10 cellular contexts compared by ENCODE assay signal in genomic region chr13:98997738-98998641, GRCh38. TPM values are rescaled to one million over a fixed set of nuclear protein-coding genes. Genes with fewer than 3 reads are reported as not detected.
DNase-seq lines count a peak whose midpoint lies in the region; ATAC-seq and TF ChIP-seq lines count a peak whose summit lies in the region.
"Had no signal": no experiment of that assay in that cellular context is flagged by ENCODE, and none has a peak within 500 bp of the region (broad histone marks: within the 10 kb centered on the region; RNA-seq: fewer than 3 reads in every experiment).

No MANE protein-coding gene starts in this region.

- DNase-seq in GM04504 (ENCODE audit: low read depth) (peak; percentile 49), SW480 (ENCODE audit: low spot score) (peak; percentile 81), kidney epithelial cell (ENCODE audit: low read depth) (peak; percentile 58), NCI-H526 (lab: John Stamatoyannopoulos, UW) (no peak), WTC11 (ENCODE audit: low spot score) (no peak), left lobe of liver (ENCODE audit: low spot score) (no peak), NCI-H1048 (lab: John Stamatoyannopoulos, UW) (no peak)
- DNase-seq: right lobe of liver had no signal

- peaks cover 45% of the 10 kb centered on the region for H3K4me1 Mint-ChIP-seq in WTC11

- H3K9ac ChIP-seq in BLaER1, result no peak overlapping the region

- H3K36me3 ChIP-seq in BLaER1 (no peaks in the 10 kb centered on the region), kidney epithelial cell (ENCODE audit: control insufficient read depth, insufficient read depth, low read length) (no peaks in the 10 kb centered on the region)
- H3K36me3 ChIP-seq: right lobe of liver had no signal

- H3K4me3 Mint-ChIP-seq in WTC11, result no peak overlapping the region

- CTCF ChIA-PET in WTC11 (lab: Charles Lee), result no interaction called here

- H3K4me3 ChIP-seq in BLaER1 (no peak overlapping the region), kidney epithelial cell (ENCODE audit: low read depth, low read length) (no peak overlapping the region)
- H3K4me3 ChIP-seq: GM12878, right lobe of liver had no signal

- H3K9me3 ChIP-seq in BLaER1, result no peaks in the 10 kb centered on the region
- H3K9me3 ChIP-seq: right lobe of liver had no signal

- H3K9me3 Mint-ChIP-seq in WTC11, result no peaks in the 10 kb centered on the region

- H3K27ac ChIP-seq in BLaER1, result no peak overlapping the region
- H3K27ac ChIP-seq: right lobe of liver had no signal

- POLR2A ChIA-PET in WTC11 (lab: Charles Lee), result no interaction called here

- TF ChIP-seq CTCF in kidney epithelial cell (IDR thresholded peaks at IDR 0.05; ENCODE audit: insufficient read depth, low read length, poor library complexity, severe bottlenecking) (no peak), WTC11 (IDR thresholded peaks at IDR 0.05) (no peak)

- peak overlapping the region; percentile 37; the same call in 1 of the 2 replicates for H3K4me2 ChIP-seq in BLaER1

- H3K27me3 Mint-ChIP-seq in WTC11 (ENCODE audit: low read depth), result no peaks in the 10 kb centered on the region

- no peaks in the 10 kb centered on the region for H3K36me3 Mint-ChIP-seq in WTC11

- H4K20me1 ChIP-seq in BLaER1, result no peaks in the 10 kb centered on the region

- no peak for ATAC-seq in WTC11
- ATAC-seq in left lobe of liver, result no peak
- ATAC-seq: GM12878 had no signal

- H3K27me3 ChIP-seq in BLaER1 (no peaks in the 10 kb centered on the region), kidney epithelial cell (ENCODE audit: control insufficient read depth, insufficient read depth, low read length) (no peaks in the 10 kb centered on the region)
- H3K27me3 ChIP-seq: right lobe of liver had no signal

- no peak overlapping the region for H3K27ac Mint-ChIP-seq in WTC11

- peaks cover 26% of the 10 kb centered on the region for H3K4me1 ChIP-seq in BLaER1
- H3K4me1 ChIP-seq: right lobe of liver had no signal

TF ChIP-seq in WTC11, 78 proteins besides CTCF, POLR2A, EP300 and RAD21:
- TF ChIP-seq FOXP4 (CRISPR knock-in tag; IDR thresholded peaks at IDR 0.05) (no peak), ZNF396 (CRISPR knock-in tag; IDR thresholded peaks at IDR 0.05; ENCODE audit: borderline replicate concordance) (no peak), ZNF263 (CRISPR knock-in tag; IDR thresholded peaks at IDR 0.05; ENCODE audit: low read depth) (no peak), ZNF317 (CRISPR knock-in tag; IDR thresholded peaks at IDR 0.05; ENCODE audit: borderline replicate concordance, low read depth) (no peak), ZNF219 (CRISPR knock-in tag; IDR thresholded peaks at IDR 0.05; ENCODE audit: borderline replicate concordance) (no peak), ZNF232 (CRISPR knock-in tag; IDR thresholded peaks at IDR 0.05) (no peak), NFATC4 (CRISPR knock-in tag; IDR thresholded peaks at IDR 0.05) (no peak), ATF3 (CRISPR knock-in tag; conservative IDR thresholded peaks at IDR 0.05) (no peak), ZNF416 (CRISPR knock-in tag; IDR thresholded peaks at IDR 0.05) (no peak), ZNF121 (CRISPR knock-in tag; IDR thresholded peaks at IDR 0.05) (no peak), GABPB1 (CRISPR knock-in tag; IDR thresholded peaks at IDR 0.05) (no peak)
- TF ChIP-seq, protein P1, sequence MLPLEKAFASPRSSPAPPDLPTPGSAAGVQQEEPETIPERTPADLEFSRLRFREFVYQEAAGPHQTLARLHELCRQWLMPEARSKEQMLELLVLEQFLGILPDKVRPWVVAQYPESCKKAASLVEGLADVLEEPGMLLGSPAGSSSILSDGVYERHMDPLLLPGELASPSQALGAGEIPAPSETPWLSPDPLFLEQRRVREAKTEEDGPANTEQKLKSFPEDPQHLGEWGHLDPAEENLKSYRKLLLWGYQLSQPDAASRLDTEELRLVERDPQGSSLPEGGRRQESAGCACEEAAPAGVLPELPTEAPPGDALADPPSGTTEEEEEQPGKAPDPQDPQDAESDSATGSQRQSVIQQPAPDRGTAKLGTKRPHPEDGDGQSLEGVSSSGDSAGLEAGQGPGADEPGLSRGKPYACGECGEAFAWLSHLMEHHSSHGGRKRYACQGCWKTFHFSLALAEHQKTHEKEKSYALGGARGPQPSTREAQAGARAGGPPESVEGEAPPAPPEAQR (CRISPR knock-in tag; IDR thresholded peaks at IDR 0.05), result no peak
- TF ChIP-seq, protein P2, sequence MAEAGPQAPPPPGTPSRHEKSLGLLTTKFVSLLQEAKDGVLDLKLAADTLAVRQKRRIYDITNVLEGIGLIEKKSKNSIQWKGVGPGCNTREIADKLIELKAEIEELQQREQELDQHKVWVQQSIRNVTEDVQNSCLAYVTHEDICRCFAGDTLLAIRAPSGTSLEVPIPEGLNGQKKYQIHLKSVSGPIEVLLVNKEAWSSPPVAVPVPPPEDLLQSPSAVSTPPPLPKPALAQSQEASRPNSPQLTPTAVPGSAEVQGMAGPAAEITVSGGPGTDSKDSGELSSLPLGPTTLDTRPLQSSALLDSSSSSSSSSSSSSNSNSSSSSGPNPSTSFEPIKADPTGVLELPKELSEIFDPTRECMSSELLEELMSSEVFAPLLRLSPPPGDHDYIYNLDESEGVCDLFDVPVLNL (CRISPR knock-in tag; IDR thresholded peaks at IDR 0.05; ENCODE audit: borderline replicate concordance, low read depth), result no peak

RNA-seq across cellular contexts. Expression of gene DOCK9, which starts 20.1 kb away (rescaled TPM):
- total RNA-seq in kidney epithelial cell, result 226 and 230 TPM in 2 replicates
- total RNA-seq in WTC11 (2021), result 35.0 to 36.6 TPM (median 36.0 TPM) in 3 replicates
- total RNA-seq in left lobe of liver, result 18.1 TPM

Comparison
In these comparisons a context has a peak if more than half of its experiments do, and no peak if none do; other contexts are left out.
1. DNase-seq: peak in GM04504 (single experiment), SW480 (single experiment) and kidney epithelial cell (single experiment); none in NCI-H526 (0 of 2), WTC11 (single experiment), left lobe of liver (single experiment) and NCI-H1048 (single experiment).